1 cellular context compared by ENCODE assay signal in the genomic region with DNA sequence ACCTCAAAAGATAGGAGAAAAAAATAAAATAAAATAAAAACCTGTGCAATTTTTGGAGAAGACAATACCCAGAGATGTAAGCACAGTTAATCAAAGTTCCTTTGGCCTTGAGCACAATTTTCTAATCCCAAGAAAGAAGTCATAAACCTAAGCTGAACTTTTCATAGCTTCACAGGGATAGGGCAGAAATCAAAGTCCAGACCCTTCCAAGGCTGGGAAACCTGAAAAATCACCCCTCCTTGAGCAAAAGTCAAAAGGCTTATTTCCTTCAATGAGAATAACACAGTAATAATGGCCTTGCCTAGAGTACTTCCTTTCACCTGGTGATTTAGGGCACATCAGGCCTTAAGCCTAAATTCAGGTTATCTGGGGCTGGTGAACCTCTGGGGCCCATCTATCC.
TF ChIP-seq lines count a peak whose summit lies in the region.

No MANE protein-coding gene starts in this region.

TF ChIP-seq in GM23338, 12 proteins besides CTCF, POLR2A, EP300 and RAD21 (continued from another document):
- TF ChIP-seq, protein P1, sequence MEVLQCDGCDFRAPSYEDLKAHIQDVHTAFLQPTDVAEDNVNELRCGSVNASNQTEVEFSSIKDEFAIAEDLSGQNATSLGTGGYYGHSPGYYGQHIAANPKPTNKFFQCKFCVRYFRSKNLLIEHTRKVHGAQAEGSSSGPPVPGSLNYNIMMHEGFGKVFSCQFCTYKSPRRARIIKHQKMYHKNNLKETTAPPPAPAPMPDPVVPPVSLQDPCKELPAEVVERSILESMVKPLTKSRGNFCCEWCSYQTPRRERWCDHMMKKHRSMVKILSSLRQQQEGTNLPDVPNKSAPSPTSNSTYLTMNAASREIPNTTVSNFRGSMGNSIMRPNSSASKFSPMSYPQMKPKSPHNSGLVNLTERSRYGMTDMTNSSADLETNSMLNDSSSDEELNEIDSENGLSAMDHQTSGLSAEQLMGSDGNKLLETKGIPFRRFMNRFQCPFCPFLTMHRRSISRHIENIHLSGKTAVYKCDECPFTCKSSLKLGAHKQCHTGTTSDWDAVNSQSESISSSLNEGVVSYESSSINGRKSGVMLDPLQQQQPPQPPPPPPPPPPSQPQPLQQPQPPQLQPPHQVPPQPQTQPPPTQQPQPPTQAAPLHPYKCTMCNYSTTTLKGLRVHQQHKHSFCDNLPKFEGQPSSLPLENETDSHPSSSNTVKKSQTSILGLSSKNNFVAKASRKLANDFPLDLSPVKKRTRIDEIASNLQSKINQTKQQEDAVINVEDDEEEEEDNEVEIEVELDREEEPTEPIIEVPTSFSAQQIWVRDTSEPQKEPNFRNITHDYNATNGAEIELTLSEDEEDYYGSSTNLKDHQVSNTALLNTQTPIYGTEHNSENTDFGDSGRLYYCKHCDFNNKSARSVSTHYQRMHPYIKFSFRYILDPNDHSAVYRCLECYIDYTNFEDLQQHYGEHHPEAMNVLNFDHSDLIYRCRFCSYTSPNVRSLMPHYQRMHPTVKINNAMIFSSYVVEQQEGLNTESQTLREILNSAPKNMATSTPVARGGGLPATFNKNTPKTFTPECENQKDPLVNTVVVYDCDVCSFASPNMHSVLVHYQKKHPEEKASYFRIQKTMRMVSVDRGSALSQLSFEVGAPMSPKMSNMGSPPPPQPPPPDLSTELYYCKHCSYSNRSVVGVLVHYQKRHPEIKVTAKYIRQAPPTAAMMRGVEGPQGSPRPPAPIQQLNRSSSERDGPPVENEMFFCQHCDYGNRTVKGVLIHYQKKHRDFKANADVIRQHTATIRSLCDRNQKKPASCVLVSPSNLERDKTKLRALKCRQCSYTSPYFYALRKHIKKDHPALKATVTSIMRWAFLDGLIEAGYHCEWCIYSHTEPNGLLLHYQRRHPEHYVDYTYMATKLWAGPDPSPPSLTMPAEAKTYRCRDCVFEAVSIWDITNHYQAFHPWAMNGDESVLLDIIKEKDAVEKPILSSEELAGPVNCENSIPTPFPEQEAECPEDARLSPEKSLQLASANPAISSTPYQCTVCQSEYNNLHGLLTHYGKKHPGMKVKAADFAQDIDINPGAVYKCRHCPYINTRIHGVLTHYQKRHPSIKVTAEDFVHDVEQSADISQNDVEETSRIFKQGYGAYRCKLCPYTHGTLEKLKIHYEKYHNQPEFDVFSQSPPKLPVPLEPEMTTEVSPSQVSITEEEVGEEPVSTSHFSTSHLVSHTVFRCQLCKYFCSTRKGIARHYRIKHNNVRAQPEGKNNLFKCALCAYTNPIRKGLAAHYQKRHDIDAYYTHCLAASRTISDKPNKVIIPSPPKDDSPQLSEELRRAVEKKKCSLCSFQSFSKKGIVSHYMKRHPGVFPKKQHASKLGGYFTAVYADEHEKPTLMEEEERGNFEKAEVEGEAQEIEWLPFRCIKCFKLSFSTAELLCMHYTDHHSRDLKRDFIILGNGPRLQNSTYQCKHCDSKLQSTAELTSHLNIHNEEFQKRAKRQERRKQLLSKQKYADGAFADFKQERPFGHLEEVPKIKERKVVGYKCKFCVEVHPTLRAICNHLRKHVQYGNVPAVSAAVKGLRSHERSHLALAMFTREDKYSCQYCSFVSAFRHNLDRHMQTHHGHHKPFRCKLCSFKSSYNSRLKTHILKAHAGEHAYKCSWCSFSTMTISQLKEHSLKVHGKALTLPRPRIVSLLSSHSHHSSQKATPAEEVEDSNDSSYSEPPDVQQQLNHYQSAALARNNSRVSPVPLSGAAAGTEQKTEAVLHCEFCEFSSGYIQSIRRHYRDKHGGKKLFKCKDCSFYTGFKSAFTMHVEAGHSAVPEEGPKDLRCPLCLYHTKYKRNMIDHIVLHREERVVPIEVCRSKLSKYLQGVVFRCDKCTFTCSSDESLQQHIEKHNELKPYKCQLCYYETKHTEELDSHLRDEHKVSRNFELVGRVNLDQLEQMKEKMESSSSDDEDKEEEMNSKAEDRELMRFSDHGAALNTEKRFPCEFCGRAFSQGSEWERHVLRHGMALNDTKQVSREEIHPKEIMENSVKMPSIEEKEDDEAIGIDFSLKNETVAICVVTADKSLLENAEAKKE (CRISPR knock-in tag; IDR thresholded peaks at IDR 0.05) = no peak
TF ChIP-seq in GM23338: peak in this region for 0.
